1 cellular context compared by ENCODE assay signal in the genomic region with DNA sequence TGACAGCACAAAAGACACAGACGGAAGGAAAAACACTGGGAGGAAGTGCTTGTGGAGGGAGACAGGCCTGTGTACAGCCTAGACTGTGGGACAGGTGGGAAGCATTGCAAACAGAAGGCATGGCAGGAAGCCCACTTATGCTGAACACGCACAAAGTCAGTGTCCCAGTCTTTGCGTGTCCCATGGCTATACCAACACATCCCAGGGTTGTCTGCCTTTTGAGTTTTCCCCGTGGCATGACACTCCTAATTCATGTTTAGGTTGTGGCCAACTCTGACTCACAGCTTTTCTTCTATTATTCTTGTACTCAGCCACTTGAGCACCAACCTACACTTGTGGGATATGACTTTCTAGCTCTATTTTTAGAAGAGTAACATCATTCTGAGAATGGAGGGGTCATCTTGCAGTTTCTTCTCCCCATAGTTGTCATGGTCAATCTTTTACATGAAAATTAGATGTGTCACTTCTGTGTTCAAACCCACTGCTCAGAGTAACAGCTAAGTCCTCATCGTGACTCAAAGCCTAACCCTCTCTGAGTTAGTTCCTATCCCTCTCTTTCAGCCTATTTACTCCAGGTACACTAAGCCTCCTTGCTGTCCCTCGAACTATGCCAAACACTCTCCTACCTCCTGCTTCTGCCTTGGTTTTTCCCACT.
A peak's percentile ranks its signal among the peaks of the same experiment; 100 is the strongest.
TF ChIP-seq lines count a peak whose summit lies in the region.

No MANE protein-coding gene starts in this region.

TF ChIP-seq in HepG2, 621 proteins besides CTCF, POLR2A, EP300 and RAD21:
- TF ChIP-seq ZSCAN25 (CRISPR knock-in tag; IDR thresholded peaks at IDR 0.05), result no peak
- TF ChIP-seq, protein P1, sequence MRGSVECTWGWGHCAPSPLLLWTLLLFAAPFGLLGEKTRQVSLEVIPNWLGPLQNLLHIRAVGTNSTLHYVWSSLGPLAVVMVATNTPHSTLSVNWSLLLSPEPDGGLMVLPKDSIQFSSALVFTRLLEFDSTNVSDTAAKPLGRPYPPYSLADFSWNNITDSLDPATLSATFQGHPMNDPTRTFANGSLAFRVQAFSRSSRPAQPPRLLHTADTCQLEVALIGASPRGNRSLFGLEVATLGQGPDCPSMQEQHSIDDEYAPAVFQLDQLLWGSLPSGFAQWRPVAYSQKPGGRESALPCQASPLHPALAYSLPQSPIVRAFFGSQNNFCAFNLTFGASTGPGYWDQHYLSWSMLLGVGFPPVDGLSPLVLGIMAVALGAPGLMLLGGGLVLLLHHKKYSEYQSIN (CRISPR knock-in tag; IDR thresholded peaks at IDR 0.05; ENCODE audit: borderline replicate concordance), result 0 out of 2 replicates have a peak, but pooled peaks have one; percentile 52
- no peak for TF ChIP-seq NFYB (CRISPR knock-in tag; IDR thresholded peaks at IDR 0.05)
- TF ChIP-seq ZNF788 (CRISPR knock-in tag; IDR thresholded peaks at IDR 0.05; ENCODE audit: borderline replicate concordance), result no peak
- TF ChIP-seq ZNF180 (CRISPR knock-in tag; IDR thresholded peaks at IDR 0.05; ENCODE audit: borderline replicate concordance, low read depth), result 0 out of 2 replicates have a peak, but pooled peaks have one; percentile 32
- TF ChIP-seq ZNF772 (CRISPR knock-in tag; IDR thresholded peaks at IDR 0.05), result no peak
- TF ChIP-seq, protein P2, sequence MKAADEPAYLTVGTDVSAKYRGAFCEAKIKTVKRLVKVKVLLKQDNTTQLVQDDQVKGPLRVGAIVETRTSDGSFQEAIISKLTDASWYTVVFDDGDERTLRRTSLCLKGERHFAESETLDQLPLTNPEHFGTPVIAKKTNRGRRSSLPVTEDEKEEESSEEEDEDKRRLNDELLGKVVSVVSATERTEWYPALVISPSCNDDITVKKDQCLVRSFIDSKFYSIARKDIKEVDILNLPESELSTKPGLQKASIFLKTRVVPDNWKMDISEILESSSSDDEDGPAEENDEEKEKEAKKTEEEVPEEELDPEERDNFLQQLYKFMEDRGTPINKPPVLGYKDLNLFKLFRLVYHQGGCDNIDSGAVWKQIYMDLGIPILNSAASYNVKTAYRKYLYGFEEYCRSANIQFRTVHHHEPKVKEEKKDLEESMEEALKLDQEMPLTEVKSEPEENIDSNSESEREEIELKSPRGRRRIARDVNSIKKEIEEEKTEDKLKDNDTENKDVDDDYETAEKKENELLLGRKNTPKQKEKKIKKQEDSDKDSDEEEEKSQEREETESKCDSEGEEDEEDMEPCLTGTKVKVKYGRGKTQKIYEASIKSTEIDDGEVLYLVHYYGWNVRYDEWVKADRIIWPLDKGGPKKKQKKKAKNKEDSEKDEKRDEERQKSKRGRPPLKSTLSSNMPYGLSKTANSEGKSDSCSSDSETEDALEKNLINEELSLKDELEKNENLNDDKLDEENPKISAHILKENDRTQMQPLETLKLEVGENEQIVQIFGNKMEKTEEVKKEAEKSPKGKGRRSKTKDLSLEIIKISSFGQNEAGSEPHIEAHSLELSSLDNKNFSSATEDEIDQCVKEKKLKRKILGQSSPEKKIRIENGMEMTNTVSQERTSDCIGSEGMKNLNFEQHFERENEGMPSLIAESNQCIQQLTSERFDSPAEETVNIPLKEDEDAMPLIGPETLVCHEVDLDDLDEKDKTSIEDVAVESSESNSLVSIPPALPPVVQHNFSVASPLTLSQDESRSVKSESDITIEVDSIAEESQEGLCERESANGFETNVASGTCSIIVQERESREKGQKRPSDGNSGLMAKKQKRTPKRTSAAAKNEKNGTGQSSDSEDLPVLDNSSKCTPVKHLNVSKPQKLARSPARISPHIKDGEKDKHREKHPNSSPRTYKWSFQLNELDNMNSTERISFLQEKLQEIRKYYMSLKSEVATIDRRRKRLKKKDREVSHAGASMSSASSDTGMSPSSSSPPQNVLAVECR (CRISPR knock-in tag; IDR thresholded peaks at IDR 0.05; ENCODE audit: borderline replicate concordance), result no peak
- TF ChIP-seq ZNF605 (CRISPR knock-in tag; IDR thresholded peaks at IDR 0.05), result no peak
- no peak for TF ChIP-seq AGO1 (IDR thresholded peaks at IDR 0.05; ENCODE audit: low read depth, low read length, poor library complexity, severe bottlenecking)
- TF ChIP-seq SP2 (CRISPR knock-in tag; IDR thresholded peaks at IDR 0.05), result no peak
- 0 out of 2 replicates have a peak, but pooled peaks have one; percentile 31 for TF ChIP-seq PHF20 (CRISPR knock-in tag; IDR thresholded peaks at IDR 0.05)
- TF ChIP-seq SALL2 (CRISPR knock-in tag; IDR thresholded peaks at IDR 0.05), result no peak
- TF ChIP-seq, protein P3, sequence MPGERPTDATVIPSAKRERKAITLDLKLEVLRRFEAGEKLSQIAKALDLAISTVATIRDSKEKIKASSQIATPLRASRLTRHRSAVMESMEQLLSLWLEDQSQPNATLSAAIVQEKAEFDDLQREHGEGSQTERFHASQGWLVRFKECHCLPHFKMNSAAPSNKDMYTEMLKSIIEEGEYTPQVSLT (CRISPR knock-in tag; IDR thresholded peaks at IDR 0.05; ENCODE audit: borderline replicate concordance, low read depth), result no peak
- TF ChIP-seq CREB1 (IDR thresholded peaks at IDR 0.05), result peak; percentile 6; the same call in 1 of the 2 replicates
- no peak for TF ChIP-seq CREB1 (CRISPR knock-in tag; IDR thresholded peaks at IDR 0.05)
- TF ChIP-seq, protein P4, sequence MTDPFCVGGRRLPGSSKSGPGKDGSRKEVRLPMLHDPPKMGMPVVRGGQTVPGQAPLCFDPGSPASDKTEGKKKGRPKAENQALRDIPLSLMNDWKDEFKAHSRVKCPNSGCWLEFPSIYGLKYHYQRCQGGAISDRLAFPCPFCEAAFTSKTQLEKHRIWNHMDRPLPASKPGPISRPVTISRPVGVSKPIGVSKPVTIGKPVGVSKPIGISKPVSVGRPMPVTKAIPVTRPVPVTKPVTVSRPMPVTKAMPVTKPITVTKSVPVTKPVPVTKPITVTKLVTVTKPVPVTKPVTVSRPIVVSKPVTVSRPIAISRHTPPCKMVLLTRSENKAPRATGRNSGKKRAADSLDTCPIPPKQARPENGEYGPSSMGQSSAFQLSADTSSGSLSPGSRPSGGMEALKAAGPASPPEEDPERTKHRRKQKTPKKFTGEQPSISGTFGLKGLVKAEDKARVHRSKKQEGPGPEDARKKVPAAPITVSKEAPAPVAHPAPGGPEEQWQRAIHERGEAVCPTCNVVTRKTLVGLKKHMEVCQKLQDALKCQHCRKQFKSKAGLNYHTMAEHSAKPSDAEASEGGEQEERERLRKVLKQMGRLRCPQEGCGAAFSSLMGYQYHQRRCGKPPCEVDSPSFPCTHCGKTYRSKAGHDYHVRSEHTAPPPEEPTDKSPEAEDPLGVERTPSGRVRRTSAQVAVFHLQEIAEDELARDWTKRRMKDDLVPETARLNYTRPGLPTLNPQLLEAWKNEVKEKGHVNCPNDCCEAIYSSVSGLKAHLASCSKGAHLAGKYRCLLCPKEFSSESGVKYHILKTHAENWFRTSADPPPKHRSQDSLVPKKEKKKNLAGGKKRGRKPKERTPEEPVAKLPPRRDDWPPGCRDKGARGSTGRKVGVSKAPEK (CRISPR knock-in tag; IDR thresholded peaks at IDR 0.05; ENCODE audit: borderline replicate concordance), result no peak
- TF ChIP-seq, protein P5, sequence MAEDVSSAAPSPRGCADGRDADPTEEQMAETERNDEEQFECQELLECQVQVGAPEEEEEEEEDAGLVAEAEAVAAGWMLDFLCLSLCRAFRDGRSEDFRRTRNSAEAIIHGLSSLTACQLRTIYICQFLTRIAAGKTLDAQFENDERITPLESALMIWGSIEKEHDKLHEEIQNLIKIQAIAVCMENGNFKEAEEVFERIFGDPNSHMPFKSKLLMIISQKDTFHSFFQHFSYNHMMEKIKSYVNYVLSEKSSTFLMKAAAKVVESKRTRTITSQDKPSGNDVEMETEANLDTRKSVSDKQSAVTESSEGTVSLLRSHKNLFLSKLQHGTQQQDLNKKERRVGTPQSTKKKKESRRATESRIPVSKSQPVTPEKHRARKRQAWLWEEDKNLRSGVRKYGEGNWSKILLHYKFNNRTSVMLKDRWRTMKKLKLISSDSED (CRISPR knock-in tag; IDR thresholded peaks at IDR 0.05), result no peak
- TF ChIP-seq, protein P6, sequence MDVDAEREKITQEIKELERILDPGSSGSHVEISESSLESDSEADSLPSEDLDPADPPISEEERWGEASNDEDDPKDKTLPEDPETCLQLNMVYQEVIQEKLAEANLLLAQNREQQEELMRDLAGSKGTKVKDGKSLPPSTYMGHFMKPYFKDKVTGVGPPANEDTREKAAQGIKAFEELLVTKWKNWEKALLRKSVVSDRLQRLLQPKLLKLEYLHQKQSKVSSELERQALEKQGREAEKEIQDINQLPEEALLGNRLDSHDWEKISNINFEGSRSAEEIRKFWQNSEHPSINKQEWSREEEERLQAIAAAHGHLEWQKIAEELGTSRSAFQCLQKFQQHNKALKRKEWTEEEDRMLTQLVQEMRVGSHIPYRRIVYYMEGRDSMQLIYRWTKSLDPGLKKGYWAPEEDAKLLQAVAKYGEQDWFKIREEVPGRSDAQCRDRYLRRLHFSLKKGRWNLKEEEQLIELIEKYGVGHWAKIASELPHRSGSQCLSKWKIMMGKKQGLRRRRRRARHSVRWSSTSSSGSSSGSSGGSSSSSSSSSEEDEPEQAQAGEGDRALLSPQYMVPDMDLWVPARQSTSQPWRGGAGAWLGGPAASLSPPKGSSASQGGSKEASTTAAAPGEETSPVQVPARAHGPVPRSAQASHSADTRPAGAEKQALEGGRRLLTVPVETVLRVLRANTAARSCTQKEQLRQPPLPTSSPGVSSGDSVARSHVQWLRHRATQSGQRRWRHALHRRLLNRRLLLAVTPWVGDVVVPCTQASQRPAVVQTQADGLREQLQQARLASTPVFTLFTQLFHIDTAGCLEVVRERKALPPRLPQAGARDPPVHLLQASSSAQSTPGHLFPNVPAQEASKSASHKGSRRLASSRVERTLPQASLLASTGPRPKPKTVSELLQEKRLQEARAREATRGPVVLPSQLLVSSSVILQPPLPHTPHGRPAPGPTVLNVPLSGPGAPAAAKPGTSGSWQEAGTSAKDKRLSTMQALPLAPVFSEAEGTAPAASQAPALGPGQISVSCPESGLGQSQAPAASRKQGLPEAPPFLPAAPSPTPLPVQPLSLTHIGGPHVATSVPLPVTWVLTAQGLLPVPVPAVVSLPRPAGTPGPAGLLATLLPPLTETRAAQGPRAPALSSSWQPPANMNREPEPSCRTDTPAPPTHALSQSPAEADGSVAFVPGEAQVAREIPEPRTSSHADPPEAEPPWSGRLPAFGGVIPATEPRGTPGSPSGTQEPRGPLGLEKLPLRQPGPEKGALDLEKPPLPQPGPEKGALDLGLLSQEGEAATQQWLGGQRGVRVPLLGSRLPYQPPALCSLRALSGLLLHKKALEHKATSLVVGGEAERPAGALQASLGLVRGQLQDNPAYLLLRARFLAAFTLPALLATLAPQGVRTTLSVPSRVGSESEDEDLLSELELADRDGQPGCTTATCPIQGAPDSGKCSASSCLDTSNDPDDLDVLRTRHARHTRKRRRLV (CRISPR knock-in tag; IDR thresholded peaks at IDR 0.05), result peak; percentile 25; the same call in 1 of the 2 replicates
- no peak for TF ChIP-seq ZNF33A (CRISPR knock-in tag; IDR thresholded peaks at IDR 0.05; ENCODE audit: borderline replicate concordance)
- TF ChIP-seq SP4 (CRISPR knock-in tag; IDR thresholded peaks at IDR 0.05), result no peak
